Comparison of ENCODE assay signal across 8 cellular contexts in genomic region chr1:85200367-85200869, GRCh38. TPM values are rescaled to one million over a fixed set of nuclear protein-coding genes. Genes with fewer than 3 reads are reported as not detected.
DNase-seq lines count a peak whose midpoint lies in the region; ATAC-seq and TF ChIP-seq lines count a peak whose summit lies in the region.

No MANE protein-coding gene starts in this region.

- peaks cover 37% of the 10 kb centered on the region for H3F3A ChIP-seq in GM23248 (ENCODE audit: insufficient read depth)

- H3K4me2 ChIP-seq in GM23248 (ENCODE audit: unreplicated experiment) (peak overlapping the region; percentile 81), KMS-11 (peak overlapping the region; percentile 36; the same call in 1 of the 2 replicates)

- H3K4me3 ChIP-seq in GM12865 (ENCODE audit: low read depth, low read length) (peak overlapping the region; percentile 91), GM23248 (peak overlapping the region; percentile 84), KMS-11 (IDR thresholded peaks at IDR 0.05; ENCODE audit: insufficient read depth, low read depth, low read length) (peak overlapping the region; percentile 10), esophagus muscularis mucosa (peak overlapping the region; percentile 92 to 97 (median 96)), tibial nerve (peak overlapping the region; percentile 71 to 92 (median 82))

- H2AFZ ChIP-seq in GM23248 (peak overlapping the region; percentile 87), KMS-11 (ENCODE audit: low read depth) (peak overlapping the region; percentile 85)

- H3K27me3 Mint-ChIP-seq in activated CD4-positive, alpha-beta T cell treated with anti-CD3 and anti-CD28 coated beads, Interleukin-2, amount 10 ng/mL, durations not matched to agents 7 days and 5 days, result peaks cover 26% of the 10 kb centered on the region
- peaks cover 38% of the 10 kb centered on the region for H3K27me3 Mint-ChIP-seq in nephron (ENCODE audit: low read depth)

- H3K27me3 ChIP-seq in GM23248 (replicated peaks; ENCODE audit: insufficient read depth), result no peaks in the 10 kb centered on the region
- H3K27me3 ChIP-seq in KMS-11 (ENCODE audit: insufficient read depth, low read depth), result no peaks in the 10 kb centered on the region
- no peaks in the 10 kb centered on the region for H3K27me3 ChIP-seq in esophagus muscularis mucosa
- no peaks in the 10 kb centered on the region for H3K27me3 ChIP-seq in tibial nerve

- H4K20me1 ChIP-seq in GM23248 (ENCODE audit: insufficient read depth) (no peaks in the 10 kb centered on the region), KMS-11 (ENCODE audit: insufficient read depth) (no peaks in the 10 kb centered on the region)

- no peak for ATAC-seq in GM18520 (IDR thresholded peaks at IDR 0.05; ENCODE audit: unreplicated experiment)

- peak overlapping the region; percentile 78 for H3K27ac Mint-ChIP-seq in activated CD4-positive, alpha-beta T cell treated with anti-CD3 and anti-CD28 coated beads, Interleukin-2, amount 10 ng/mL, durations not matched to agents 7 days and 5 days
- peak overlapping the region; percentile 86 to 92 (median 86) for H3K27ac Mint-ChIP-seq in nephron

- TF ChIP-seq CTCF in GM12865 (IDR thresholded peaks at IDR 0.05; ENCODE audit: insufficient read depth, low read depth, low read length, missing control alignments), result no peak
- TF ChIP-seq CTCF in KMS-11 (conservative IDR thresholded peaks at IDR 0.05; ENCODE audit: low read depth, low read length), result no peak
- TF ChIP-seq CTCF in esophagus muscularis mucosa (IDR thresholded peaks at IDR 0.05), result no peak
- no peak for TF ChIP-seq CTCF in nephron (IDR thresholded peaks at IDR 0.05; ENCODE audit: unreplicated experiment in 3 of 3)
- TF ChIP-seq CTCF in tibial nerve (IDR thresholded peaks at IDR 0.05), result no peak

- in situ Hi-C loops in GM23248 (cut with MboI), result no loop called here

- intact Hi-C loops in esophagus muscularis mucosa (cut with DNase I), result no loop called here

- POLR2A ChIA-PET in activated CD4-positive, alpha-beta T cell treated with anti-CD3 and anti-CD28 coated beads, Interleukin-2, amount 10 ng/mL, durations not matched to agents 7 days and 5 days (lab: Charles Lee), result no interaction called here

- no peaks in the 10 kb centered on the region for H3K9me3 ChIP-seq in GM23248 (ENCODE audit: low read depth)
- H3K9me3 ChIP-seq in esophagus muscularis mucosa, result no peaks in the 10 kb centered on the region
- no peaks in the 10 kb centered on the region for H3K9me3 ChIP-seq in tibial nerve

- peaks cover 26% of the 10 kb centered on the region for H3K4me1 Mint-ChIP-seq in activated CD4-positive, alpha-beta T cell treated with anti-CD3 and anti-CD28 coated beads, Interleukin-2, amount 10 ng/mL, durations not matched to agents 7 days and 5 days
- peaks cover 33% of the 10 kb centered on the region for H3K4me1 Mint-ChIP-seq in nephron

- H3K36me3 Mint-ChIP-seq in activated CD4-positive, alpha-beta T cell treated with anti-CD3 and anti-CD28 coated beads, Interleukin-2, amount 10 ng/mL, durations not matched to agents 7 days and 5 days (ENCODE audit: low read depth), result no peaks in the 10 kb centered on the region
- no peaks in the 10 kb centered on the region for H3K36me3 Mint-ChIP-seq in nephron (ENCODE audit: low read depth)

- no peaks in the 10 kb centered on the region for H3K9me3 Mint-ChIP-seq in activated CD4-positive, alpha-beta T cell treated with anti-CD3 and anti-CD28 coated beads, Interleukin-2, amount 10 ng/mL, durations not matched to agents 7 days and 5 days
- no peaks in the 10 kb centered on the region for H3K9me3 Mint-ChIP-seq in nephron

- TF ChIP-seq EP300 in esophagus muscularis mucosa (IDR thresholded peaks at IDR 0.05), result no peak
- TF ChIP-seq EP300 in tibial nerve (IDR thresholded peaks at IDR 0.05), result no peak

- peak overlapping the region; percentile 78 for H3K9ac ChIP-seq in GM23248
- H3K9ac ChIP-seq in KMS-11, result peak overlapping the region; percentile 75; the same call in 1 of the 2 replicates

- H3K4me1 ChIP-seq in GM23248 (ENCODE audit: insufficient read depth) (peaks cover 48% of the 10 kb centered on the region), KMS-11 (ENCODE audit: low read depth, poor library complexity, severe bottlenecking) (peaks cover 25% of the 10 kb centered on the region), esophagus muscularis mucosa (peaks cover 11 to 39% (median 32%) of the 10 kb centered on the region in 4 donors), tibial nerve (peaks cover 0 to 50% (median 0%) of the 10 kb centered on the region in 4 donors)

- H3K9me2 ChIP-seq in GM23248 (ENCODE audit: insufficient read depth), result no peaks in the 10 kb centered on the region

- H3K79me2 ChIP-seq in GM23248 (ENCODE audit: insufficient read depth) (no peaks in the 10 kb centered on the region), KMS-11 (ENCODE audit: insufficient read depth, low read depth) (no peaks in the 10 kb centered on the region)

- H3K4me3 Mint-ChIP-seq in activated CD4-positive, alpha-beta T cell treated with anti-CD3 and anti-CD28 coated beads, Interleukin-2, amount 10 ng/mL, durations not matched to agents 7 days and 5 days, result peak overlapping the region; percentile 78
- peak overlapping the region; percentile 89 to 96 (median 93) for H3K4me3 Mint-ChIP-seq in nephron

- WGBS in GM23248 (ENCODE audit: low coverage in 1 of 2, low lambda C conversion rate in 2 of 2, missing lambda C conversion rate in 2 of 2), 2 experiments, result 0% methylated on average over 31 to 38 of the region's 45 CpGs
- 0% methylated on average over 2 of the region's 45 CpGs for WGBS in esophagus muscularis mucosa
- WGBS in tibial nerve, 2 donors, result 0 to 2% methylated on average over 21 to 27 of the region's 45 CpGs

- H3K36me3 ChIP-seq in GM23248 (ENCODE audit: low read depth) (no peaks in the 10 kb centered on the region), KMS-11 (ENCODE audit: insufficient read depth) (no peaks in the 10 kb centered on the region), esophagus muscularis mucosa (no peaks in the 10 kb centered on the region), tibial nerve (no peaks in the 10 kb centered on the region)

- H3K27ac ChIP-seq in GM23248, result no peak overlapping the region
- no peak overlapping the region for H3K27ac ChIP-seq in KMS-11
- H3K27ac ChIP-seq in esophagus muscularis mucosa (replicated peaks in 1 of 4), result peak overlapping the region; percentile 97 to 99 (median 98)
- H3K27ac ChIP-seq in tibial nerve, result peak overlapping the region; percentile 84 to 98 (median 94)

- DNase-seq in GM12865 (ENCODE audit: low read depth) (no peak), GM23248 (peak; percentile 57), esophagus muscularis mucosa (ENCODE audit: extremely low spot score) (no peak), tibial nerve (ENCODE audit: low spot score in 2 of 2) (peak in 1 of 2 donors; percentile 16)
- DNase-seq in activated CD4-positive, alpha-beta T cell treated with anti-CD3 and anti-CD28 coated beads, Interleukin-2, amount 10 ng/mL, durations not matched to agents 7 days and 5 days, result peak; percentile 27

- TF ChIP-seq POLR2A in esophagus muscularis mucosa (IDR thresholded peaks at IDR 0.05; ENCODE audit: low read depth) (no peak), tibial nerve (IDR thresholded peaks at IDR 0.05) (no peak)

- CTCF ChIA-PET in activated CD4-positive, alpha-beta T cell treated with anti-CD3 and anti-CD28 coated beads, Interleukin-2, amount 10 ng/mL, durations not matched to agents 7 days and 5 days (lab: Charles Lee), result interaction anchor here (0.6 to 1.1 kb wide), 3 partner anchors 19 to 46 kb away, joined by 3 read pairs; no protein-coding TSS in a partner anchor

RNA-seq across cellular contexts. Expression of gene SYDE2, which starts 0.4 kb away (rescaled TPM):
- 4.8 and 6.7 TPM in 2 replicates for total RNA-seq in GM23248 (2014; rRNA removed; shearing (Covaris generic))
- polyA plus RNA-seq in GM23248 (2016; fragmentation: Nextera tagmentation; extraction: Ambion mirVana), result 1.4 TPM in 2 replicates
- total RNA-seq in activated CD4-positive, alpha-beta T cell treated with anti-CD3 and anti-CD28 coated beads, Interleukin-2, amount 10 ng/mL, durations not matched to agents 7 days and 5 days, result 1 to 10 TPM; 1.6 to 1.8 TPM
- total RNA-seq in esophagus muscularis mucosa, result 100 to 1,000 TPM in 2 of 4 donors, 10 to 100 TPM in 2; 75.5 to 119 (median 99.3) TPM
- total RNA-seq in tibial nerve, result 10 to 100 TPM; 10.5 to 12.9 (median 11.1) TPM

RNA-seq across cellular contexts. Expression of gene C1orf52, which starts 59.0 kb away (rescaled TPM):
- 26.7 and 30.9 TPM in 2 replicates for total RNA-seq in GM23248 (2014; rRNA removed; shearing (Covaris generic))
- polyA plus RNA-seq in GM23248 (2016; fragmentation: Nextera tagmentation; extraction: Ambion mirVana), result 72.4 and 76.4 TPM in 2 replicates
- total RNA-seq in activated CD4-positive, alpha-beta T cell treated with anti-CD3 and anti-CD28 coated beads, Interleukin-2, amount 10 ng/mL, durations not matched to agents 7 days and 5 days, result 10 to 100 TPM; 24.5 to 26.4 TPM
- total RNA-seq in esophagus muscularis mucosa (10 to 100 TPM; 11.2 to 22.4 (median 15.4) TPM), tibial nerve (10 to 100 TPM; 12.7 to 34.8 (median 24.5) TPM)

Comparison
In these comparisons a context has a peak if more than half of its experiments do, and no peak if none do; other contexts are left out.
1. DNase-seq: peak in GM23248 (single experiment) and activated CD4-positive, alpha-beta T cell treated with anti-CD3 and anti-CD28 coated beads, Interleukin-2, amount 10 ng/mL, durations not matched to agents 7 days and 5 days (single experiment); none in GM12865 (single experiment) and esophagus muscularis mucosa (single experiment).
2. H3K4me3 ChIP-seq: peak in every context shown above with its lines; median percentile 96 in esophagus muscularis mucosa; 91 in GM12865; 84 in GM23248; 82 in tibial nerve; 10 in KMS-11.
3. H3K27ac ChIP-seq: peak in esophagus muscularis mucosa (4 of 4) and tibial nerve (4 of 4); none in GM23248 (single experiment) and KMS-11 (single experiment).